Comparison of ENCODE assay signal across 9 cellular contexts in genomic region chr21:26845750-26846035, GRCh38.
DNase-seq lines count a peak whose midpoint lies in the region; ATAC-seq and TF ChIP-seq lines count a peak whose summit lies in the region.
"Had no signal": no experiment of that assay in that cellular context is flagged by ENCODE, and none has a peak within 500 bp of the region (broad histone marks: within the 10 kb centered on the region; RNA-seq: fewer than 3 reads in every experiment).

No MANE protein-coding gene starts in this region.

- no peaks in the 10 kb centered on the region for H3K27me3 ChIP-seq in adipocyte (replicated peaks; ENCODE audit: control insufficient read depth, insufficient read depth, low read length)

- peak overlapping the region; percentile 67 for H3K4me3 ChIP-seq in HFF-Myc (replicated peaks; ENCODE audit: low read depth, low read length)
- peak overlapping the region; percentile 95 for H3K4me3 ChIP-seq in adipocyte (ENCODE audit: low read length)
- H3K4me3 ChIP-seq in iPS-18c (ENCODE audit: insufficient read depth, low read depth, low read length), result peak overlapping the region; percentile 78

- TF ChIP-seq CTCF in HFF-Myc (IDR thresholded peaks at IDR 0.05; ENCODE audit: low read depth, low read length, missing control alignments), result no peak

- H3K36me3 ChIP-seq in adipocyte (ENCODE audit: control insufficient read depth, insufficient read depth, low read length, severe bottlenecking), result peaks cover 18% of the 10 kb centered on the region
- H3K36me3 ChIP-seq: neutrophil had no signal

- no peaks in the 10 kb centered on the region for H3K9me3 ChIP-seq in adipocyte (ENCODE audit: control insufficient read depth, low read length)
- no peaks in the 10 kb centered on the region for H3K9me3 ChIP-seq in iPS-18c (ENCODE audit: control insufficient read depth, insufficient read depth, low read length)
- H3K9me3 ChIP-seq: neutrophil had no signal

- no peak overlapping the region for H3K27ac Mint-ChIP-seq in stimulated activated effector memory CD8-positive, alpha-beta T cell treated with anti-CD3 and anti-CD28 coated beads, Interleukin-12 subunit alpha, Interleukin-12 subunit beta, amount 100 ng/mL, for 72 hours

- no peak for ATAC-seq in stimulated activated effector memory CD8-positive, alpha-beta T cell treated with anti-CD3 and anti-CD28 coated beads, Interleukin-12 subunit alpha, Interleukin-12 subunit beta, amount 100 ng/mL, for 72 hours
- no peak for ATAC-seq in GM18861 (IDR thresholded peaks at IDR 0.05; ENCODE audit: unreplicated experiment)

- peaks cover 17% of the 10 kb centered on the region for H3K4me1 ChIP-seq in adipocyte (ENCODE audit: control insufficient read depth, insufficient read depth, low read length)

- peak overlapping the region; percentile 94 for H3K9ac ChIP-seq in adipocyte (ENCODE audit: low read length)

- DNase-seq in HFF-Myc (ENCODE audit: extremely low read depth, low read depth) (no peak), adipocyte (ENCODE audit: low read depth) (no peak), NAMALWA (ENCODE audit: low spot score) (no peak), HuH-7.5 (ENCODE audit: low spot score) (no peak), SIG-M5 (lab: John Stamatoyannopoulos, UW) (no peak)
- DNase-seq in stimulated activated effector memory CD8-positive, alpha-beta T cell treated with anti-CD3 and anti-CD28 coated beads, Interleukin-12 subunit alpha, Interleukin-12 subunit beta, amount 100 ng/mL, for 72 hours (ENCODE audit: low spot score in 2 of 2), result no peak

- no peaks in the 10 kb centered on the region for H3K9me3 Mint-ChIP-seq in stimulated activated effector memory CD8-positive, alpha-beta T cell treated with anti-CD3 and anti-CD28 coated beads, Interleukin-12 subunit alpha, Interleukin-12 subunit beta, amount 100 ng/mL, for 72 hours

- peak overlapping the region; percentile 74 for H3K4me3 Mint-ChIP-seq in stimulated activated effector memory CD8-positive, alpha-beta T cell treated with anti-CD3 and anti-CD28 coated beads, Interleukin-12 subunit alpha, Interleukin-12 subunit beta, amount 100 ng/mL, for 72 hours

- H3K36me3 Mint-ChIP-seq in stimulated activated effector memory CD8-positive, alpha-beta T cell treated with anti-CD3 and anti-CD28 coated beads, Interleukin-12 subunit alpha, Interleukin-12 subunit beta, amount 100 ng/mL, for 72 hours, result peaks cover 12% of the 10 kb centered on the region

- peaks cover 38% of the 10 kb centered on the region for H3K4me1 Mint-ChIP-seq in stimulated activated effector memory CD8-positive, alpha-beta T cell treated with anti-CD3 and anti-CD28 coated beads, Interleukin-12 subunit alpha, Interleukin-12 subunit beta, amount 100 ng/mL, for 72 hours
